ENCODE assay signal across 14 cellular contexts in genomic region chr6:167091149-167092107, GRCh38. TPM values are rescaled to one million over a fixed set of nuclear protein-coding genes. Genes with fewer than 3 reads are reported as not detected.
DNase-seq lines count a peak whose midpoint lies in the region; ATAC-seq, FAIRE-seq and TF ChIP-seq lines count a peak whose summit lies in the region.
"Had no signal": no experiment of that assay in that cellular context is flagged by ENCODE, and none has a peak within 500 bp of the region (broad histone marks: within the 10 kb centered on the region; RNA-seq: fewer than 3 reads in every experiment).

No MANE protein-coding gene starts in this region.

- POLR2A ChIA-PET in K562 (lab: Yijun Ruan, JAX): interaction anchor here (0.6 kb wide), 1 partner anchor 685 kb away, joined by 3 read pairs; no protein-coding TSS in a partner anchor

- ATAC-seq in K562 (no peak), GM21529 (IDR thresholded peaks at IDR 0.05; ENCODE audit: unreplicated experiment) (no peak)

- no peak overlapping the region for H2AFZ ChIP-seq in K562 (ENCODE audit: low read depth, low read length)

- no peak for TF ChIP-seq CTCF in K562 (IDR thresholded peaks at IDR 0.05 in 2 of 3, conservative IDR thresholded peaks at IDR 0.05 in 1 of 3; ENCODE audit: insufficient read depth in 2 of 3, low read depth in 1 of 3, low read length in 3 of 3)

- H3K27me3 ChIP-seq in K562 (ENCODE audit: control insufficient read depth in 2 of 2, insufficient read depth in 2 of 2, low read length in 2 of 2) (peaks cover 42 to 66% of the 10 kb centered on the region in 2 experiments), small intestine (ENCODE audit: control insufficient read depth in 2 of 2, insufficient read depth in 2 of 2, low read length in 2 of 2) (no peaks in the 10 kb centered on the region)

- TF ChIP-seq EP300 in K562 (IDR thresholded peaks at IDR 0.05; ENCODE audit: low read length): no peak

- H3K4me3 ChIP-seq in K562 (no peak overlapping the region), skin epidermis (no peak overlapping the region), small intestine (ENCODE audit: low read depth in 1 of 2, low read length in 2 of 2) (no peak overlapping the region)

- no peak for TF ChIP-seq POLR2A in K562 (conservative IDR thresholded peaks at IDR 0.05)

- peaks cover 0 to 9% of the 10 kb centered on the region in 2 experiments; a peak in 1 of 5 replicates for H3K4me1 ChIP-seq in K562 (replicated peaks in 1 of 2; ENCODE audit: control insufficient read depth in 2 of 2, insufficient read depth in 2 of 2, low read length in 2 of 2)
- H3K4me1 ChIP-seq in small intestine (ENCODE audit: control insufficient read depth in 2 of 2, insufficient read depth in 1 of 2, low read depth in 1 of 2, low read length in 1 of 2): peaks cover 0 to 2% of the 10 kb centered on the region in 2 donors

- in situ Hi-C loops in K562 (cut with MboI): no loop called here

- DNase-seq in activated CD8-positive, alpha-beta memory T cell treated with anti-CD3 and anti-CD28 coated beads for 24 hours: peak; percentile 58
- no peak for DNase-seq in activated CD8-positive, alpha-beta memory T cell treated with anti-CD3 and anti-CD28 coated beads, Interleukin-2, amount 50 U/mL, for 4 hours
- DNase-seq in NOMO-1 treated with DMSO at 0.1 percent for 48 hours (lab: John Stamatoyannopoulos, UW; ENCODE audit: unreplicated experiment) (peak; percentile 91), K562 (ENCODE audit: extremely low read depth in 1 of 4, low spot score in 3 of 4) (no peak), small intestine (no peak), NCI-H526 (lab: John Stamatoyannopoulos, UW) (no peak)
- DNase-seq: ACHN, foreskin melanocyte had no signal

- H3K79me2 ChIP-seq in K562 (ENCODE audit: control insufficient read depth, insufficient read depth, low read length): no peaks in the 10 kb centered on the region

- H3K27ac ChIP-seq in K562 (ENCODE audit: extremely low read depth, low read depth, low read length) (no peak overlapping the region), skin epidermis (peak overlapping the region in 14 of 21 experiments; percentile 21 to 84 (median 58)), small intestine (ENCODE audit: low read depth in 1 of 2, low read length in 1 of 2) (peak overlapping the region in 1 of 2 donors; percentile 25)

- intact Hi-C loops in K562 (cut with micrococcal nuclease): no loop called here

- CTCF ChIA-PET in K562 (lab: Yijun Ruan, JAX; ENCODE audit: low intra/inter-chr PET ratio): no interaction called here

- TF ChIP-seq RAD21 in K562 (CRISPR knock-in tag; conservative IDR thresholded peaks at IDR 0.05 in 1 of 2, IDR thresholded peaks at IDR 0.05 in 1 of 2): no peak

- no peak for FAIRE-seq in K562 (lab: Jason Lieb, UNC)
- FAIRE-seq in small intestine (lab: Jason Lieb, UNC): no peak
- FAIRE-seq: colon, H54, urothelium cell line had no signal

- 13% methylated on average over 21 of the region's 21 CpGs for WGBS in K562 (ENCODE audit: insufficient coverage, low coverage, missing lambda C conversion rate)
- 62 to 81% (median 80%) methylated on average over 21 of the region's 21 CpGs for WGBS in small intestine, 3 donors

- no TSS peak for BruUV-seq in K562 (replicated peaks; lab: Mats Ljungman, UMichigan)

- no peaks in the 10 kb centered on the region for H4K20me1 ChIP-seq in K562 (replicated peaks; ENCODE audit: control insufficient read depth, insufficient read depth, low read length)

- no peak overlapping the region for H3K4me2 ChIP-seq in K562 (ENCODE audit: insufficient read depth, low read length)

- H3K9me1 ChIP-seq in K562 (ENCODE audit: control insufficient read depth, insufficient read depth, low read length): no peaks in the 10 kb centered on the region

- H3K36me3 ChIP-seq in K562 (ENCODE audit: control insufficient read depth, insufficient read depth, low read length) (no peaks in the 10 kb centered on the region), small intestine (ENCODE audit: control insufficient read depth in 2 of 2, insufficient read depth in 2 of 2, low read length in 2 of 2) (no peaks in the 10 kb centered on the region)

- no peak overlapping the region; a peak in 1 of 4 replicates for H3K9ac ChIP-seq in K562 (ENCODE audit: insufficient read depth in 1 of 2, low read depth in 2 of 2, low read length in 2 of 2)

- H3K9me3 ChIP-seq in K562 (replicated peaks; ENCODE audit: control insufficient read depth, insufficient read depth, low read depth, low read length) (no peaks in the 10 kb centered on the region), small intestine (ENCODE audit: control insufficient read depth, low read depth) (no peaks in the 10 kb centered on the region)

TF ChIP-seq in K562, 482 proteins besides CTCF, POLR2A, EP300 and RAD21:
- no peak for TF ChIP-seq SREBF2 (CRISPR knock-in tag; IDR thresholded peaks at IDR 0.05)
- TF ChIP-seq NFYB (IDR thresholded peaks at IDR 0.05; ENCODE audit: extremely low read depth, insufficient read length): no peak
- TF ChIP-seq SPI1 (IDR thresholded peaks at IDR 0.05; ENCODE audit: borderline replicate concordance, low read depth, low read length): peak; percentile 72; the same call in 1 of the 2 replicates

RNA-seq across cellular contexts. Expression of gene CCR6, which starts 31.5 kb away (rescaled TPM):
- total RNA-seq in K562 (2011; cell fraction: chromatin; rRNA removed; ENCODE audit: low replicate concordance): not detected in 2 replicates
- total RNA-seq in K562 (2011; cell fraction: nucleolus; rRNA removed): not detected in 2 replicates
- total RNA-seq in K562 (2011; cell fraction: nucleoplasm; rRNA removed): not detected in 2 replicates
- total RNA-seq in K562 (2014; rRNA removed): not detected in 2 replicates
- total RNA-seq in K562 (2014; rRNA removed; fragmentation: Illumina TruSeq; extraction: Trizol): not detected in 2 replicates
- not detected in 2 replicates for total RNA-seq in K562 (2015; rRNA removed; fragmentation: Illumina TruSeq; extraction: Trizol)
- not detected in 2 replicates for total RNA-seq in K562 (2021)
- not detected in 2 replicates for polyA plus RNA-seq in K562 (2011; rRNA removed)
- 0.09 TPM in 1 of 2 replicates, not detected in the other for polyA plus RNA-seq in K562 (2011; cell fraction: cytosol; rRNA removed)
- not detected in 2 replicates for polyA plus RNA-seq in K562 (2011; cell fraction: nucleus; rRNA removed)
- polyA plus RNA-seq in K562 (2012): not detected in 2 replicates
- not detected in 2 replicates for polyA plus RNA-seq in K562 (2014; fragmentation: Illumina TruSeq; extraction: Trizol)
- not detected for polyA plus RNA-seq in K562 (2014; fragmentation: Nextera tagmentation; extraction: Ambion mirVana)
- not detected in 2 replicates for polyA plus RNA-seq in K562 (2014; rRNA removed)
- not detected in 2 replicates for polyA minus RNA-seq in K562 (2011; rRNA and poly(A)+ RNA removed)
- not detected in 2 replicates for polyA minus RNA-seq in K562 (2011; cell fraction: cytosol; rRNA and poly(A)+ RNA removed)
- not detected in 2 replicates for polyA minus RNA-seq in K562 (2011; cell fraction: nucleus; rRNA and poly(A)+ RNA removed)
- polyA plus RNA-seq in small intestine: 1 to 10 TPM in 1 of 3 donors, under 1 TPM in 2; 0.54 to 1.2 (median 0.89) TPM
- total RNA-seq: LHCN-M2 had no signal

Comparison
In these comparisons a context has a peak if more than half of its experiments do, and no peak if none do; other contexts are left out.
1. DNase-seq: peak in activated CD8-positive, alpha-beta memory T cell treated with anti-CD3 and anti-CD28 coated beads for 24 hours (single experiment) and NOMO-1 treated with DMSO at 0.1 percent for 48 hours (single experiment); none in activated CD8-positive, alpha-beta memory T cell treated with anti-CD3 and anti-CD28 coated beads, Interleukin-2, amount 50 U/mL, for 4 hours (single experiment), K562 (0 of 4), small intestine (single experiment) and NCI-H526 (0 of 2).